11 cellular contexts compared by ENCODE assay signal in the genomic region with DNA sequence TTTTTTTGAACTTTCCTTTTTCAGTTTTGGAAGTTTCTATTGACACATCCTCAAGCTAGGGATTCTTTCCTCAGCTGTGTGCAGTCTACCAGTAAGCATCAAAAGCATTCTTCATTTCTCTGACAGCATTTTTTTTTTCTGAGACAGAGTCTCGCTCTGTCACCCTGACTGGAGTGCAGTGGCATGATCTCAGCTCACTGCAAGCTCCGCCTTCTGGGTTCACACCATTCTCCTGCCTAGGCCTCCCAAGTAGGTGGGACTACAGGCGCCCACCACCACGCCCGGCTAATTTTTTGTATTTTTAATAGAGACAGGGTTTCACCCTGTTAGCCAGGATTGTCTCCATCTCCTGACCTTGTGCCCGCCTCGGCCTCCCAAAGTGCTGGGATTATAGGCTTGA. TPM values are rescaled to one million over a fixed set of nuclear protein-coding genes. Genes with fewer than 3 reads are reported as not detected.
DNase-seq lines count a peak whose midpoint lies in the region; ATAC-seq, FAIRE-seq and TF ChIP-seq lines count a peak whose summit lies in the region.
"Not testable (repeated sequence)": the region's sequence is repeated elsewhere in the genome, so short reads cannot be mapped to it uniquely, and the experiment has no call there.
"Had no signal": no experiment of that assay in that cellular context is flagged by ENCODE, and none has a peak within 500 bp of the region (broad histone marks: within the 10 kb centered on the region; RNA-seq: fewer than 3 reads in every experiment).

No MANE protein-coding gene starts in this region.

- H3K4me3 ChIP-seq in AG10803 (ENCODE audit: low read length); GM23248; IMR-90 (ENCODE audit: insufficient read depth, low read depth, low read length); astrocyte (ENCODE audit: insufficient read depth, low read depth, low read length); vagina: not testable (repeated sequence)

- dilution Hi-C loops in IMR-90 (cut with HindIII; ENCODE audit: low sequenced_read_pairs, unreplicated experiment), result not testable (repeated sequence)

- not testable (repeated sequence) for H3K9me3 ChIP-seq in GM23248 (ENCODE audit: low read depth); IMR-90 (ENCODE audit: control insufficient read depth, insufficient read depth, low read length); astrocyte (ENCODE audit: insufficient read depth, low read depth, low read length); vagina

- 65 to 69% methylated on average over 7 of the region's 7 CpGs for WGBS in GM23248 (ENCODE audit: low coverage in 1 of 2, low lambda C conversion rate in 2 of 2, missing lambda C conversion rate in 2 of 2), 2 experiments
- 100% methylated on average over 2 of the region's 7 CpGs; no CpG with 5 or more reads in 1 of the 2 experiments for WGBS in IMR-90 (ENCODE audit: extremely low coverage in 2 of 2, insufficient read length in 1 of 2), 2 experiments

- H3K9me1 ChIP-seq in IMR-90 (ENCODE audit: insufficient read depth, low read length), result peaks cover 17% of the 10 kb centered on the region; the same call in 1 of the 2 replicates

- H3K27me3 ChIP-seq in GM23248 (replicated peaks; ENCODE audit: insufficient read depth); IMR-90 (ENCODE audit: control insufficient read depth, insufficient read depth, low read length); astrocyte (ENCODE audit: insufficient read depth, low read length); vagina: not testable (repeated sequence)

- peak overlapping the region; percentile 99 for H3K14ac ChIP-seq in IMR-90 (replicated peaks; ENCODE audit: low read depth, low read length)

- not testable (repeated sequence) for H3K36me3 ChIP-seq in GM23248 (ENCODE audit: low read depth); IMR-90 (ENCODE audit: control insufficient read depth, insufficient read depth, low read length); astrocyte (ENCODE audit: insufficient read depth, low read length); vagina

- H4K91ac ChIP-seq in IMR-90 (ENCODE audit: insufficient read depth, low read depth, low read length), result peak overlapping the region; percentile 100

- H3K27ac Mint-ChIP-seq in astrocyte (ENCODE audit: unreplicated experiment), result not testable (repeated sequence)

- H2BK5ac ChIP-seq in IMR-90 (ENCODE audit: low read depth, low read length, poor library complexity, severe bottlenecking), result peak overlapping the region; percentile 100

- peak overlapping the region; percentile 95 to 97 for H4K8ac ChIP-seq in IMR-90 (ENCODE audit: low read depth in 2 of 2, low read length in 2 of 2)

- H3K79me1 ChIP-seq in IMR-90 (ENCODE audit: low read depth in 1 of 2, low read length in 2 of 2), result peaks cover 13 to 27% of the 10 kb centered on the region in 2 experiments

- H3K4me1 Mint-ChIP-seq in astrocyte (ENCODE audit: low read depth, unreplicated experiment), result not testable (repeated sequence)

- not testable (repeated sequence) for H3K36me3 Mint-ChIP-seq in astrocyte (ENCODE audit: low read depth, unreplicated experiment)

- H3K4me2 ChIP-seq in GM23248 (ENCODE audit: unreplicated experiment) (peak overlapping the region; percentile 31), astrocyte (ENCODE audit: low read length) (peak overlapping the region; percentile 50)
- H3K4me2 ChIP-seq in IMR-90 (ENCODE audit: low read depth, low read length), result not testable (repeated sequence)

- H3K27ac ChIP-seq in GM23248 (peak overlapping the region; percentile 91), IMR-90 (ENCODE audit: insufficient read depth, low read length) (peak overlapping the region; percentile 88), RWPE1 (peak overlapping the region; percentile 89), astrocyte (ENCODE audit: low read depth, low read length) (peak overlapping the region; percentile 88), vagina (peak overlapping the region; percentile 18)

- TF ChIP-seq RAD21 in IMR-90 (IDR thresholded peaks at IDR 0.05; ENCODE audit: low read length), result not testable (repeated sequence)

- H3K23ac ChIP-seq in IMR-90 (ENCODE audit: low read depth, low read length), result peak overlapping the region; percentile 97; the same call in 1 of the 2 replicates

- H4K20me1 ChIP-seq in GM23248 (ENCODE audit: insufficient read depth); IMR-90 (ENCODE audit: insufficient read depth, low read length); astrocyte (ENCODE audit: insufficient read depth, low read length): not testable (repeated sequence)

- H2AK9ac ChIP-seq in IMR-90 (replicated peaks; ENCODE audit: low read depth, low read length, poor library complexity), result not testable (repeated sequence)

- not testable (repeated sequence) for H3K4me3 Mint-ChIP-seq in astrocyte (ENCODE audit: unreplicated experiment)

- H3F3A ChIP-seq in GM23248 (ENCODE audit: insufficient read depth), result peaks cover 30% of the 10 kb centered on the region

- not testable (repeated sequence) for TF ChIP-seq CTCF in AG10803 (conservative IDR thresholded peaks at IDR 0.05; ENCODE audit: low read length); IMR-90 (conservative IDR thresholded peaks at IDR 0.05; ENCODE audit: low read depth, low read length); RWPE1 (conservative IDR thresholded peaks at IDR 0.05; ENCODE audit: low read depth); astrocyte (IDR thresholded peaks at IDR 0.05; ENCODE audit: insufficient read depth, low read depth, low read length); vagina (IDR thresholded peaks at IDR 0.05)

- not testable (repeated sequence) for FAIRE-seq in astrocyte (lab: Jason Lieb, UNC)

- CTCF ChIA-PET in IMR-90 (lab: Yijun Ruan, JAX); RWPE1 (lab: Yijun Ruan, JAX): not testable (repeated sequence)

- in situ Hi-C loops in GM23248 (cut with MboI), result not testable (repeated sequence)
- in situ Hi-C loops in IMR-90 (cut with MboI; ENCODE audit: low sequenced_read_pairs), result loop anchor here (5.0 to 10.0 kb wide), 2 partner anchors 72 to 140 kb away; no protein-coding TSS in a partner anchor

- H3K9ac ChIP-seq in GM23248 (peak overlapping the region; percentile 50), astrocyte (ENCODE audit: low read length) (peak overlapping the region; percentile 65)
- H3K9ac ChIP-seq in IMR-90 (ENCODE audit: low read depth, low read length), result not testable (repeated sequence)

- POLR2A ChIA-PET in IMR-90 (lab: Charles Lee; ENCODE audit: unreplicated experiment); RWPE1 (lab: Yijun Ruan, JAX; ENCODE audit: low non-redundant PET): not testable (repeated sequence)

- H3K18ac ChIP-seq in IMR-90 (ENCODE audit: low read depth, low read length), result peak overlapping the region; percentile 80

- peak overlapping the region; percentile 100 for H2AK5ac ChIP-seq in IMR-90 (ENCODE audit: low read depth, low read length)

- not testable (repeated sequence) for ATAC-seq in IMR-90 (ENCODE audit: low read depth)

- peak overlapping the region; percentile 99 for H2BK120ac ChIP-seq in IMR-90 (ENCODE audit: low read depth, low read length)

- peak overlapping the region; percentile 99 for H3K4ac ChIP-seq in IMR-90 (ENCODE audit: low read depth, low read length)

- H4K5ac ChIP-seq in IMR-90 (ENCODE audit: low read depth, low read length), result peak overlapping the region; percentile 61; the same call in 1 of the 2 replicates

- H3K9me3 Mint-ChIP-seq in astrocyte (ENCODE audit: unreplicated experiment), result peaks cover 20% of the 10 kb centered on the region

- not testable (repeated sequence) for H2AFZ ChIP-seq in GM23248; IMR-90 (replicated peaks; ENCODE audit: low read length, poor library complexity); astrocyte (ENCODE audit: low read depth, low read length)

- intact Hi-C loops in IMR-90 (cut with micrococcal nuclease), result loop anchor here (5.0 kb wide), 1 partner anchor 72 kb away; no protein-coding TSS in a partner anchor
- intact Hi-C loops in vagina (cut with DNase I), result not testable (repeated sequence)

- DNase-seq in AG10803 (ENCODE audit: low read depth), result peak; percentile 18
- DNase-seq in GM23248, result peak; percentile 33
- peak; percentile 26 for DNase-seq in IMR-90
- not testable (repeated sequence) for DNase-seq in RWPE1 (ENCODE audit: low spot score); astrocyte (ENCODE audit: low read depth); vagina (ENCODE audit: extremely low spot score in 2 of 2)
- DNase-seq in dedifferentiated amniotic fluid mesenchymal stem cell (ENCODE audit: extremely low spot score), result peak; percentile 14
- peak; percentile 9 for DNase-seq in iris pigment epithelial cell (ENCODE audit: low read depth)

- not testable (repeated sequence) for H3K27me3 Mint-ChIP-seq in astrocyte (ENCODE audit: low read depth, unreplicated experiment)

- peak overlapping the region; percentile 99; the same call in 1 of the 2 replicates for H2BK20ac ChIP-seq in IMR-90 (ENCODE audit: low read depth, low read length)

- H3K79me2 ChIP-seq in GM23248 (ENCODE audit: insufficient read depth); astrocyte (ENCODE audit: insufficient read depth, low read length): not testable (repeated sequence)

- not testable (repeated sequence) for H3K9me2 ChIP-seq in GM23248 (ENCODE audit: insufficient read depth)

- peak overlapping the region; percentile 97; the same call in 1 of the 3 replicates for H2BK15ac ChIP-seq in IMR-90 (ENCODE audit: low read depth, low read length)

- H3K56ac ChIP-seq in IMR-90 (ENCODE audit: extremely low read depth, insufficient read depth, low read length), result peak overlapping the region; percentile 99

- TF ChIP-seq POLR2A in IMR-90 (IDR thresholded peaks at IDR 0.05; ENCODE audit: low read depth, low read length); vagina (IDR thresholded peaks at IDR 0.05): not testable (repeated sequence)

- BruUV-seq in IMR-90 (replicated peaks; lab: Mats Ljungman, UMichigan), result not testable (repeated sequence)

- H3K4me1 ChIP-seq in GM23248 (ENCODE audit: insufficient read depth), result peaks cover 43% of the 10 kb centered on the region
- H3K4me1 ChIP-seq in IMR-90 (ENCODE audit: control insufficient read depth, insufficient read depth, low read length), result peaks cover 18% of the 10 kb centered on the region
- H3K4me1 ChIP-seq in astrocyte (ENCODE audit: insufficient read depth, low read length), result peaks cover 18% of the 10 kb centered on the region
- peaks cover 21% of the 10 kb centered on the region for H3K4me1 ChIP-seq in vagina

RNA-seq across cellular contexts. Expression of gene PSG9, which starts 5.0 kb away (rescaled TPM):
- 0.32 TPM in 1 of 2 replicates, not detected in the other for total RNA-seq in GM23248 (2014; rRNA removed; shearing (Covaris generic))
- polyA plus RNA-seq in GM23248 (2016; fragmentation: Nextera tagmentation; extraction: Ambion mirVana), result 1.1 and 1.6 TPM in 2 replicates
- 0.28 and 0.54 TPM in 2 replicates for total RNA-seq in IMR-90 (2012; rRNA removed)
- 1.1 TPM in 2 replicates for polyA plus RNA-seq in IMR-90 (2012; rRNA removed)
- 0.24 and 0.54 TPM in 2 replicates for polyA plus RNA-seq in IMR-90 (2012; cell fraction: cytosol; rRNA removed)
- 0.10 and 1.0 TPM in 2 replicates for polyA plus RNA-seq in IMR-90 (2012; cell fraction: nucleus; rRNA removed; ENCODE audit: low replicate concordance)
- total RNA-seq in astrocyte, result 0.18 and 0.31 TPM in 2 replicates
- total RNA-seq in vagina, result not detected
- total RNA-seq: OCI-LY7, SJCRH30 had no signal
- polyA plus RNA-seq: CD14-positive monocyte had no signal

RNA-seq across cellular contexts. Expression of gene PSG4, which starts 58.9 kb away (rescaled TPM):
- 104 and 105 TPM in 2 replicates for total RNA-seq in GM23248 (2014; rRNA removed; shearing (Covaris generic))
- polyA plus RNA-seq in GM23248 (2016; fragmentation: Nextera tagmentation; extraction: Ambion mirVana) (171 and 174 TPM in 2 replicates), IMR-90 (2012; rRNA removed) (211 and 223 TPM in 2 replicates)
- total RNA-seq in IMR-90 (2012; rRNA removed) (87.5 and 106 TPM in 2 replicates), astrocyte (0.84 and 1.4 TPM in 2 replicates), vagina (8.3 TPM)
- polyA plus RNA-seq in IMR-90 (2012; cell fraction: cytosol; rRNA removed), result 52.5 and 63.4 TPM in 2 replicates
- polyA plus RNA-seq in IMR-90 (2012; cell fraction: nucleus; rRNA removed; ENCODE audit: low replicate concordance), result 205 and 688 TPM in 2 replicates
- total RNA-seq: OCI-LY7, SJCRH30 had no signal
- polyA plus RNA-seq: CD14-positive monocyte had no signal

Comparison
In these comparisons a context has a peak if more than half of its experiments do, and no peak if none do; other contexts are left out.
1. H3K27ac ChIP-seq: peak in every context shown above with its lines; median percentile 91 in GM23248; 89 in RWPE1; 88 in IMR-90; 88 in astrocyte; 18 in vagina.